ENCODE assay signal across 1 cellular context in the genomic region with DNA sequence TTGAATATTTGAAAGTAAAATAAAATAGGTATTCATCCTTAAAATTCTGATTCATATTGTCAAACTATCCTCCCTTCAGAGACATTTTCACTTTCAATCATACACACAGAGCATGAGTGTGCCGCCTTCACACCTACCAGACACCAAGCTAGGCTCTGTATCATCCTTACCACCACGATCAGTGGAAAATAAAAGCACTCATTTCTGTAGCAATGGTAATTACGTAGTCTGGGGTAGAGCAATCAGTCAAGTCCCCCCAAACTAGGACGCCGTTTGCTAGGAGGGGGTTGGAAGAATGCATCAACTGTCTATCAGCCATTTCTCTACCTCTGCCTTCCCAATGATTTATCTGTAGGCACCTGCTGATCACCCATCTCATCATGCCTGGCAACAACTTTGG.
TF ChIP-seq lines count a peak whose summit lies in the region.

No MANE protein-coding gene starts in this region.

TF ChIP-seq in HepG2, 621 proteins besides CTCF, POLR2A, EP300 and RAD21 (continued from another document):
- TF ChIP-seq, protein P1, sequence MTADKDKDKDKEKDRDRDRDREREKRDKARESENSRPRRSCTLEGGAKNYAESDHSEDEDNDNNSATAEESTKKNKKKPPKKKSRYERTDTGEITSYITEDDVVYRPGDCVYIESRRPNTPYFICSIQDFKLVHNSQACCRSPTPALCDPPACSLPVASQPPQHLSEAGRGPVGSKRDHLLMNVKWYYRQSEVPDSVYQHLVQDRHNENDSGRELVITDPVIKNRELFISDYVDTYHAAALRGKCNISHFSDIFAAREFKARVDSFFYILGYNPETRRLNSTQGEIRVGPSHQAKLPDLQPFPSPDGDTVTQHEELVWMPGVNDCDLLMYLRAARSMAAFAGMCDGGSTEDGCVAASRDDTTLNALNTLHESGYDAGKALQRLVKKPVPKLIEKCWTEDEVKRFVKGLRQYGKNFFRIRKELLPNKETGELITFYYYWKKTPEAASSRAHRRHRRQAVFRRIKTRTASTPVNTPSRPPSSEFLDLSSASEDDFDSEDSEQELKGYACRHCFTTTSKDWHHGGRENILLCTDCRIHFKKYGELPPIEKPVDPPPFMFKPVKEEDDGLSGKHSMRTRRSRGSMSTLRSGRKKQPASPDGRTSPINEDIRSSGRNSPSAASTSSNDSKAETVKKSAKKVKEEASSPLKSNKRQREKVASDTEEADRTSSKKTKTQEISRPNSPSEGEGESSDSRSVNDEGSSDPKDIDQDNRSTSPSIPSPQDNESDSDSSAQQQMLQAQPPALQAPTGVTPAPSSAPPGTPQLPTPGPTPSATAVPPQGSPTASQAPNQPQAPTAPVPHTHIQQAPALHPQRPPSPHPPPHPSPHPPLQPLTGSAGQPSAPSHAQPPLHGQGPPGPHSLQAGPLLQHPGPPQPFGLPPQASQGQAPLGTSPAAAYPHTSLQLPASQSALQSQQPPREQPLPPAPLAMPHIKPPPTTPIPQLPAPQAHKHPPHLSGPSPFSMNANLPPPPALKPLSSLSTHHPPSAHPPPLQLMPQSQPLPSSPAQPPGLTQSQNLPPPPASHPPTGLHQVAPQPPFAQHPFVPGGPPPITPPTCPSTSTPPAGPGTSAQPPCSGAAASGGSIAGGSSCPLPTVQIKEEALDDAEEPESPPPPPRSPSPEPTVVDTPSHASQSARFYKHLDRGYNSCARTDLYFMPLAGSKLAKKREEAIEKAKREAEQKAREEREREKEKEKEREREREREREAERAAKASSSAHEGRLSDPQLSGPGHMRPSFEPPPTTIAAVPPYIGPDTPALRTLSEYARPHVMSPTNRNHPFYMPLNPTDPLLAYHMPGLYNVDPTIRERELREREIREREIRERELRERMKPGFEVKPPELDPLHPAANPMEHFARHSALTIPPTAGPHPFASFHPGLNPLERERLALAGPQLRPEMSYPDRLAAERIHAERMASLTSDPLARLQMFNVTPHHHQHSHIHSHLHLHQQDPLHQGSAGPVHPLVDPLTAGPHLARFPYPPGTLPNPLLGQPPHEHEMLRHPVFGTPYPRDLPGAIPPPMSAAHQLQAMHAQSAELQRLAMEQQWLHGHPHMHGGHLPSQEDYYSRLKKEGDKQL (CRISPR knock-in tag; IDR thresholded peaks at IDR 0.05; ENCODE audit: low read depth), result no peak
- no peak for TF ChIP-seq ZNF281 (CRISPR knock-in tag; IDR thresholded peaks at IDR 0.05; ENCODE audit: borderline replicate concordance)
- no peak for TF ChIP-seq XRCC5 (optimal IDR thresholded peaks at IDR 0.05; ENCODE audit: low read length)
- no peak for TF ChIP-seq SRSF1 (optimal IDR thresholded peaks at IDR 0.05; ENCODE audit: low read depth, low read length)
- no peak for TF ChIP-seq FOXA3 (CRISPR knock-in tag; IDR thresholded peaks at IDR 0.05)
- no peak for TF ChIP-seq ZBTB49 (CRISPR knock-in tag; IDR thresholded peaks at IDR 0.05; ENCODE audit: borderline replicate concordance)
- no peak for TF ChIP-seq SIX4 (CRISPR knock-in tag; IDR thresholded peaks at IDR 0.05)
- TF ChIP-seq ZNF143 (CRISPR knock-in tag; IDR thresholded peaks at IDR 0.05), result no peak
- no peak for TF ChIP-seq TCF12 (IDR thresholded peaks at IDR 0.05)
- TF ChIP-seq TCF12 (CRISPR knock-in tag; IDR thresholded peaks at IDR 0.05), result no peak
- TF ChIP-seq, protein P2, sequence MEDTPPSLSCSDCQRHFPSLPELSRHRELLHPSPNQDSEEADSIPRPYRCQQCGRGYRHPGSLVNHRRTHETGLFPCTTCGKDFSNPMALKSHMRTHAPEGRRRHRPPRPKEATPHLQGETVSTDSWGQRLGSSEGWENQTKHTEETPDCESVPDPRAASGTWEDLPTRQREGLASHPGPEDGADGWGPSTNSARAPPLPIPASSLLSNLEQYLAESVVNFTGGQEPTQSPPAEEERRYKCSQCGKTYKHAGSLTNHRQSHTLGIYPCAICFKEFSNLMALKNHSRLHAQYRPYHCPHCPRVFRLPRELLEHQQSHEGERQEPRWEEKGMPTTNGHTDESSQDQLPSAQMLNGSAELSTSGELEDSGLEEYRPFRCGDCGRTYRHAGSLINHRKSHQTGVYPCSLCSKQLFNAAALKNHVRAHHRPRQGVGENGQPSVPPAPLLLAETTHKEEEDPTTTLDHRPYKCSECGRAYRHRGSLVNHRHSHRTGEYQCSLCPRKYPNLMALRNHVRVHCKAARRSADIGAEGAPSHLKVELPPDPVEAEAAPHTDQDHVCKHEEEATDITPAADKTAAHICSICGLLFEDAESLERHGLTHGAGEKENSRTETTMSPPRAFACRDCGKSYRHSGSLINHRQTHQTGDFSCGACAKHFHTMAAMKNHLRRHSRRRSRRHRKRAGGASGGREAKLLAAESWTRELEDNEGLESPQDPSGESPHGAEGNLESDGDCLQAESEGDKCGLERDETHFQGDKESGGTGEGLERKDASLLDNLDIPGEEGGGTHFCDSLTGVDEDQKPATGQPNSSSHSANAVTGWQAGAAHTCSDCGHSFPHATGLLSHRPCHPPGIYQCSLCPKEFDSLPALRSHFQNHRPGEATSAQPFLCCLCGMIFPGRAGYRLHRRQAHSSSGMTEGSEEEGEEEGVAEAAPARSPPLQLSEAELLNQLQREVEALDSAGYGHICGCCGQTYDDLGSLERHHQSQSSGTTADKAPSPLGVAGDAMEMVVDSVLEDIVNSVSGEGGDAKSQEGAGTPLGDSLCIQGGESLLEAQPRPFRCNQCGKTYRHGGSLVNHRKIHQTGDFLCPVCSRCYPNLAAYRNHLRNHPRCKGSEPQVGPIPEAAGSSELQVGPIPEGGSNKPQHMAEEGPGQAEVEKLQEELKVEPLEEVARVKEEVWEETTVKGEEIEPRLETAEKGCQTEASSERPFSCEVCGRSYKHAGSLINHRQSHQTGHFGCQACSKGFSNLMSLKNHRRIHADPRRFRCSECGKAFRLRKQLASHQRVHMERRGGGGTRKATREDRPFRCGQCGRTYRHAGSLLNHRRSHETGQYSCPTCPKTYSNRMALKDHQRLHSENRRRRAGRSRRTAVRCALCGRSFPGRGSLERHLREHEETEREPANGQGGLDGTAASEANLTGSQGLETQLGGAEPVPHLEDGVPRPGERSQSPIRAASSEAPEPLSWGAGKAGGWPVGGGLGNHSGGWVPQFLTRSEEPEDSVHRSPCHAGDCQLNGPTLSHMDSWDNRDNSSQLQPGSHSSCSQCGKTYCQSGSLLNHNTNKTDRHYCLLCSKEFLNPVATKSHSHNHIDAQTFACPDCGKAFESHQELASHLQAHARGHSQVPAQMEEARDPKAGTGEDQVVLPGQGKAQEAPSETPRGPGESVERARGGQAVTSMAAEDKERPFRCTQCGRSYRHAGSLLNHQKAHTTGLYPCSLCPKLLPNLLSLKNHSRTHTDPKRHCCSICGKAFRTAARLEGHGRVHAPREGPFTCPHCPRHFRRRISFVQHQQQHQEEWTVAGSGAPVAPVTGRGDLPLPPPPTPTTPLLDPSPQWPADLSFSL (CRISPR knock-in tag; IDR thresholded peaks at IDR 0.05), result no peak
- no peak for TF ChIP-seq NFYB (CRISPR knock-in tag; IDR thresholded peaks at IDR 0.05)
- TF ChIP-seq ZNF644 (CRISPR knock-in tag; IDR thresholded peaks at IDR 0.05; ENCODE audit: low read depth), result no peak
- TF ChIP-seq ZNF441 (CRISPR knock-in tag; IDR thresholded peaks at IDR 0.05; ENCODE audit: borderline replicate concordance), result no peak
- no peak for TF ChIP-seq MEF2D (CRISPR knock-in tag; IDR thresholded peaks at IDR 0.05)
- 0 out of 2 replicates have a peak, but pooled peaks have one; percentile 43 for TF ChIP-seq ZNF737 (CRISPR knock-in tag; IDR thresholded peaks at IDR 0.05; ENCODE audit: borderline replicate concordance)
- no peak for TF ChIP-seq MTF2 (CRISPR knock-in tag; IDR thresholded peaks at IDR 0.05; ENCODE audit: borderline replicate concordance)
- TF ChIP-seq, protein P3, sequence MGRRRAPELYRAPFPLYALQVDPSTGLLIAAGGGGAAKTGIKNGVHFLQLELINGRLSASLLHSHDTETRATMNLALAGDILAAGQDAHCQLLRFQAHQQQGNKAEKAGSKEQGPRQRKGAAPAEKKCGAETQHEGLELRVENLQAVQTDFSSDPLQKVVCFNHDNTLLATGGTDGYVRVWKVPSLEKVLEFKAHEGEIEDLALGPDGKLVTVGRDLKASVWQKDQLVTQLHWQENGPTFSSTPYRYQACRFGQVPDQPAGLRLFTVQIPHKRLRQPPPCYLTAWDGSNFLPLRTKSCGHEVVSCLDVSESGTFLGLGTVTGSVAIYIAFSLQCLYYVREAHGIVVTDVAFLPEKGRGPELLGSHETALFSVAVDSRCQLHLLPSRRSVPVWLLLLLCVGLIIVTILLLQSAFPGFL (CRISPR knock-in tag; IDR thresholded peaks at IDR 0.05), result no peak
- TF ChIP-seq E2F5 (CRISPR knock-in tag; conservative IDR thresholded peaks at IDR 0.05), result no peak
TF ChIP-seq in HepG2: peak in this region for 3.
